ENCODE assay signal across 10 cellular contexts in genomic region chr1:200129480-200129879, GRCh38.
DNase-seq lines count a peak whose midpoint lies in the region; ATAC-seq and TF ChIP-seq lines count a peak whose summit lies in the region.
"Had no signal": no experiment of that assay in that cellular context is flagged by ENCODE, and none has a peak within 500 bp of the region (broad histone marks: within the 10 kb centered on the region; RNA-seq: fewer than 3 reads in every experiment).

No MANE protein-coding gene starts in this region.

- peak; percentile 68 for ATAC-seq in HG03378 (IDR thresholded peaks at IDR 0.05; ENCODE audit: unreplicated experiment)
- peak; percentile 65 for ATAC-seq in activated naive CD8-positive, alpha-beta T cell treated with anti-CD3 and anti-CD28 coated beads, Interleukin-2, amount 50 U/mL, for 24 hours
- no peak for ATAC-seq in GM18520 (IDR thresholded peaks at IDR 0.05; ENCODE audit: unreplicated experiment)

- no peaks in the 10 kb centered on the region for H3K9me3 Mint-ChIP-seq in activated naive CD8-positive, alpha-beta T cell treated with anti-CD3 and anti-CD28 coated beads, Interleukin-2, amount 50 U/mL, for 24 hours
- H3K9me3 Mint-ChIP-seq in type B pancreatic cell, result no peaks in the 10 kb centered on the region

- no peak overlapping the region for H3K27ac ChIP-seq in brain microvascular endothelial cell

- H3K27me3 Mint-ChIP-seq in activated naive CD8-positive, alpha-beta T cell treated with anti-CD3 and anti-CD28 coated beads, Interleukin-2, amount 50 U/mL, for 24 hours, result no peaks in the 10 kb centered on the region
- no peaks in the 10 kb centered on the region for H3K27me3 Mint-ChIP-seq in type B pancreatic cell

- H3K4me3 Mint-ChIP-seq in activated naive CD8-positive, alpha-beta T cell treated with anti-CD3 and anti-CD28 coated beads, Interleukin-2, amount 50 U/mL, for 24 hours, result no peak overlapping the region
- H3K4me3 Mint-ChIP-seq in type B pancreatic cell, result no peak overlapping the region

- H3K36me3 Mint-ChIP-seq in activated naive CD8-positive, alpha-beta T cell treated with anti-CD3 and anti-CD28 coated beads, Interleukin-2, amount 50 U/mL, for 24 hours (ENCODE audit: low read depth), result no peaks in the 10 kb centered on the region
- no peaks in the 10 kb centered on the region for H3K36me3 Mint-ChIP-seq in type B pancreatic cell

- H3K27me3 ChIP-seq in brain microvascular endothelial cell (replicated peaks), result peaks cover 5% of the 10 kb centered on the region

- TF ChIP-seq CTCF in type B pancreatic cell (conservative IDR thresholded peaks at IDR 0.05) (no peak), brain microvascular endothelial cell (IDR thresholded peaks at IDR 0.05; ENCODE audit: low read depth, low read length, missing control alignments) (no peak)

- no peak overlapping the region for H3K27ac Mint-ChIP-seq in activated naive CD8-positive, alpha-beta T cell treated with anti-CD3 and anti-CD28 coated beads, Interleukin-2, amount 50 U/mL, for 24 hours
- peak overlapping the region; percentile 19 for H3K27ac Mint-ChIP-seq in type B pancreatic cell

- DNase-seq in stimulated activated CD8-positive, alpha-beta memory T cell treated with anti-CD3 and anti-CD28 coated beads, Interleukin-12 subunit alpha, Interleukin-12 subunit beta, amount 100 ng/mL, for 1 hour (ENCODE audit: low read depth), result peak; percentile 8
- no peak for DNase-seq in stimulated activated CD8-positive, alpha-beta memory T cell treated with anti-CD3 and anti-CD28 coated beads, Interleukin-4, amount 100 ng/mL, for 48 hours
- no peak for DNase-seq in activated naive CD8-positive, alpha-beta T cell treated with anti-CD3 and anti-CD28 coated beads, Interleukin-2, amount 50 U/mL, for 24 hours
- DNase-seq in type B pancreatic cell (ENCODE audit: extremely low spot score, unreplicated experiment) (no peak), middle frontal gyrus (ENCODE audit: extremely low spot score, low spot score) (no peak), brain microvascular endothelial cell (no peak)
- DNase-seq: Calu3, NCI-H1694 treated with DMSO at 0.1 percent for 48 hours had no signal

- H3K4me1 Mint-ChIP-seq in activated naive CD8-positive, alpha-beta T cell treated with anti-CD3 and anti-CD28 coated beads, Interleukin-2, amount 50 U/mL, for 24 hours, result peaks cover 14% of the 10 kb centered on the region
- peaks cover 12% of the 10 kb centered on the region for H3K4me1 Mint-ChIP-seq in type B pancreatic cell (ENCODE audit: unreplicated experiment)

- no peaks in the 10 kb centered on the region for H3K36me3 ChIP-seq in brain microvascular endothelial cell (replicated peaks)

- in situ Hi-C loops in brain microvascular endothelial cell (cut with HindIII; ENCODE audit: low pct_ligation_motif_present, low sequenced_read_pairs), result no loop called here

- no peak overlapping the region for H3K4me3 ChIP-seq in brain microvascular endothelial cell (ENCODE audit: low read depth, low read length)
